Comparison of ENCODE assay signal across 1 cellular context in genomic region chr3:44338010-44338827, GRCh38.
TF ChIP-seq lines count a peak whose summit lies in the region.

TSS of gene TCAIM (plus strand) at chr3:44338766. CDS start at chr3:44354783, 16,017 bp downstream.

TF ChIP-seq in HepG2, 621 proteins besides CTCF, POLR2A, EP300 and RAD21 (continued from another document and continues in another):
- TF ChIP-seq NR0B2 (CRISPR knock-in tag; IDR thresholded peaks at IDR 0.05) (peak; percentile 95), PAF1 (CRISPR knock-in tag; IDR thresholded peaks at IDR 0.05) (no peak), SP4 (CRISPR knock-in tag; IDR thresholded peaks at IDR 0.05) (peak; percentile 95), U2AF2 (IDR thresholded peaks at IDR 0.05; ENCODE audit: low read depth, low read length) (no peak), REST (IDR thresholded peaks at IDR 0.05; ENCODE audit: borderline replicate concordance in 1 of 2, low read depth in 1 of 2, low read length in 2 of 2) (no peak; a peak in 1 of 4 replicates), LCORL (IDR thresholded peaks at IDR 0.05) (no peak), LCORL (CRISPR knock-in tag; IDR thresholded peaks at IDR 0.05) (peak; percentile 79), ZNF639 (CRISPR knock-in tag; conservative IDR thresholded peaks at IDR 0.05) (peak; percentile 88), RORA (CRISPR knock-in tag; IDR thresholded peaks at IDR 0.05) (no peak), RARG (CRISPR knock-in tag; IDR thresholded peaks at IDR 0.05; ENCODE audit: low read depth) (peak; percentile 78; the same call in 1 of the 2 replicates), ZBTB33 (CRISPR knock-in tag; IDR thresholded peaks at IDR 0.05) (peak; percentile 37; the same call in 1 of the 2 replicates), ZNF773 (CRISPR knock-in tag; IDR thresholded peaks at IDR 0.05; ENCODE audit: borderline replicate concordance) (no peak), SNAI1 (CRISPR knock-in tag; IDR thresholded peaks at IDR 0.05; ENCODE audit: borderline replicate concordance) (peak; percentile 96), ARNTL (CRISPR knock-in tag; IDR thresholded peaks at IDR 0.05) (peak; percentile 69; the same call in 1 of the 2 replicates), ZNF691 (CRISPR knock-in tag; IDR thresholded peaks at IDR 0.05; ENCODE audit: borderline replicate concordance, low read depth) (peak; percentile 89), TSC22D2 (CRISPR knock-in tag; IDR thresholded peaks at IDR 0.05; ENCODE audit: borderline replicate concordance) (peak; percentile 87), MATR3 (CRISPR knock-in tag; IDR thresholded peaks at IDR 0.05) (no peak), TCF7 (IDR thresholded peaks at IDR 0.05; ENCODE audit: low read depth) (no peak), MED8 (CRISPR knock-in tag; IDR thresholded peaks at IDR 0.05; ENCODE audit: insufficient replicate concordance) (peak; percentile 89), MEIS1 (CRISPR knock-in tag; IDR thresholded peaks at IDR 0.05; ENCODE audit: borderline replicate concordance) (peak; percentile 92), SIX1 (CRISPR knock-in tag; IDR thresholded peaks at IDR 0.05; ENCODE audit: borderline replicate concordance) (peak; percentile 13; the same call in 1 of the 2 replicates), WIZ (CRISPR knock-in tag; IDR thresholded peaks at IDR 0.05) (peak; percentile 98), HCFC1 (IDR thresholded peaks at IDR 0.05; ENCODE audit: low read depth, low read length) (peak; percentile 7; the same call in 1 of the 2 replicates), RFXANK (CRISPR knock-in tag; IDR thresholded peaks at IDR 0.05) (peak; percentile 81), NONO (IDR thresholded peaks at IDR 0.05) (no peak), NONO (CRISPR knock-in tag; conservative IDR thresholded peaks at IDR 0.05) (peak; percentile 99), ZNF121 (CRISPR knock-in tag; IDR thresholded peaks at IDR 0.05) (peak; percentile 72), SMARCE1 (IDR thresholded peaks at IDR 0.05; ENCODE audit: borderline replicate concordance) (no peak), EZH2 (conservative IDR thresholded peaks at IDR 0.05; ENCODE audit: low read depth, low read length) (no peak), FOSL1 (CRISPR knock-in tag; IDR thresholded peaks at IDR 0.05; ENCODE audit: borderline replicate concordance) (no peak), FLYWCH1 (CRISPR knock-in tag; IDR thresholded peaks at IDR 0.05) (peak; percentile 96; the same call in 1 of the 2 replicates), SIX4 (CRISPR knock-in tag; IDR thresholded peaks at IDR 0.05) (peak; percentile 28; the same call in 1 of the 2 replicates), ZNF883 (CRISPR knock-in tag; IDR thresholded peaks at IDR 0.05; ENCODE audit: not compliant biosample characterization) (peak; percentile 99)
- TF ChIP-seq, protein P1, sequence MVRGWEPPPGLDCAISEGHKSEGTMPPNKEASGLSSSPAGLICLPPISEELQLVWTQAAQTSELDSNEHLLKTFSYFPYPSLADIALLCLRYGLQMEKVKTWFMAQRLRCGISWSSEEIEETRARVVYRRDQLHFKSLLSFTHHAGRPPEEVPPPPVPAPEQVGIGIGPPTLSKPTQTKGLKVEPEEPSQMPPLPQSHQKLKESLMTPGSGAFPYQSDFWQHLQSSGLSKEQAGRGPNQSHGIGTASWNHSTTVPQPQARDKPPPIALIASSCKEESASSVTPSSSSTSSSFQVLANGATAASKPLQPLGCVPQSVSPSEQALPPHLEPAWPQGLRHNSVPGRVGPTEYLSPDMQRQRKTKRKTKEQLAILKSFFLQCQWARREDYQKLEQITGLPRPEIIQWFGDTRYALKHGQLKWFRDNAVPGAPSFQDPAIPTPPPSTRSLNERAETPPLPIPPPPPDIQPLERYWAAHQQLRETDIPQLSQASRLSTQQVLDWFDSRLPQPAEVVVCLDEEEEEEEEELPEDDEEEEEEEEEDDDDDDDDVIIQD (CRISPR knock-in tag; IDR thresholded peaks at IDR 0.05; ENCODE audit: low read depth) = peak; percentile 58
- TF ChIP-seq, protein P2, sequence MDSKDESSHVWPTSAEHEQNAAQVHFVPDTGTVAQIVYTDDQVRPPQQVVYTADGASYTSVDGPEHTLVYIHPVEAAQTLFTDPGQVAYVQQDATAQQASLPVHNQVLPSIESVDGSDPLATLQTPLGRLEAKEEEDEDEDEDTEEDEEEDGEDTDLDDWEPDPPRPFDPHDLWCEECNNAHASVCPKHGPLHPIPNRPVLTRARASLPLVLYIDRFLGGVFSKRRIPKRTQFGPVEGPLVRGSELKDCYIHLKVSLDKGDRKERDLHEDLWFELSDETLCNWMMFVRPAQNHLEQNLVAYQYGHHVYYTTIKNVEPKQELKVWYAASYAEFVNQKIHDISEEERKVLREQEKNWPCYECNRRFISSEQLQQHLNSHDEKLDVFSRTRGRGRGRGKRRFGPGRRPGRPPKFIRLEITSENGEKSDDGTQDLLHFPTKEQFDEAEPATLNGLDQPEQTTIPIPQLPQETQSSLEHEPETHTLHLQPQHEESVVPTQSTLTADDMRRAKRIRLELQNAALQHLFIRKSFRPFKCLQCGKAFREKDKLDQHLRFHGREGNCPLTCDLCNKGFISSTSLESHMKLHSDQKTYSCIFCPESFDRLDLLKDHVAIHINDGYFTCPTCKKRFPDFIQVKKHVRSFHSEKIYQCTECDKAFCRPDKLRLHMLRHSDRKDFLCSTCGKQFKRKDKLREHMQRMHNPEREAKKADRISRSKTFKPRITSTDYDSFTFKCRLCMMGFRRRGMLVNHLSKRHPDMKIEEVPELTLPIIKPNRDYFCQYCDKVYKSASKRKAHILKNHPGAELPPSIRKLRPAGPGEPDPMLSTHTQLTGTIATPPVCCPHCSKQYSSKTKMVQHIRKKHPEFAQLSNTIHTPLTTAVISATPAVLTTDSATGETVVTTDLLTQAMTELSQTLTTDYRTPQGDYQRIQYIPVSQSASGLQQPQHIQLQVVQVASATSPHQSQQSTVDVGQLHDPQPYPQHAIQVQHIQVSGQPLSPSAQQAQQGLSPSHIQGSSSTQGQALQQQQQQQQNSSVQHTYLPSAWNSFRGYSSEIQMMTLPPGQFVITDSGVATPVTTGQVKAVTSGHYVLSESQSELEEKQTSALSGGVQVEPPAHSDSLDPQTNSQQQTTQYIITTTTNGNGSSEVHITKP (CRISPR knock-in tag; IDR thresholded peaks at IDR 0.05; ENCODE audit: low read depth) = peak; percentile 98
- TF ChIP-seq, protein P3, sequence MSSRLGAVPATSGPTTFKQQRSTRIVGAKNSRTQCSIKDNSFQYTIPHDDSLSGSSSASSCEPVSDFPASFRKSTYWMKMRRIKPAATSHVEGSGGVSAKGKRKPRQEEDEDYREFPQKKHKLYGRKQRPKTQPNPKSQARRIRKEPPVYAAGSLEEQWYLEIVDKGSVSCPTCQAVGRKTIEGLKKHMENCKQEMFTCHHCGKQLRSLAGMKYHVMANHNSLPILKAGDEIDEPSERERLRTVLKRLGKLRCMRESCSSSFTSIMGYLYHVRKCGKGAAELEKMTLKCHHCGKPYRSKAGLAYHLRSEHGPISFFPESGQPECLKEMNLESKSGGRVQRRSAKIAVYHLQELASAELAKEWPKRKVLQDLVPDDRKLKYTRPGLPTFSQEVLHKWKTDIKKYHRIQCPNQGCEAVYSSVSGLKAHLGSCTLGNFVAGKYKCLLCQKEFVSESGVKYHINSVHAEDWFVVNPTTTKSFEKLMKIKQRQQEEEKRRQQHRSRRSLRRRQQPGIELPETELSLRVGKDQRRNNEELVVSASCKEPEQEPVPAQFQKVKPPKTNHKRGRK (CRISPR knock-in tag; IDR thresholded peaks at IDR 0.05) = no peak
- TF ChIP-seq, protein P4, sequence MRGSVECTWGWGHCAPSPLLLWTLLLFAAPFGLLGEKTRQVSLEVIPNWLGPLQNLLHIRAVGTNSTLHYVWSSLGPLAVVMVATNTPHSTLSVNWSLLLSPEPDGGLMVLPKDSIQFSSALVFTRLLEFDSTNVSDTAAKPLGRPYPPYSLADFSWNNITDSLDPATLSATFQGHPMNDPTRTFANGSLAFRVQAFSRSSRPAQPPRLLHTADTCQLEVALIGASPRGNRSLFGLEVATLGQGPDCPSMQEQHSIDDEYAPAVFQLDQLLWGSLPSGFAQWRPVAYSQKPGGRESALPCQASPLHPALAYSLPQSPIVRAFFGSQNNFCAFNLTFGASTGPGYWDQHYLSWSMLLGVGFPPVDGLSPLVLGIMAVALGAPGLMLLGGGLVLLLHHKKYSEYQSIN (CRISPR knock-in tag; IDR thresholded peaks at IDR 0.05; ENCODE audit: borderline replicate concordance) = no peak
- TF ChIP-seq, protein P5, sequence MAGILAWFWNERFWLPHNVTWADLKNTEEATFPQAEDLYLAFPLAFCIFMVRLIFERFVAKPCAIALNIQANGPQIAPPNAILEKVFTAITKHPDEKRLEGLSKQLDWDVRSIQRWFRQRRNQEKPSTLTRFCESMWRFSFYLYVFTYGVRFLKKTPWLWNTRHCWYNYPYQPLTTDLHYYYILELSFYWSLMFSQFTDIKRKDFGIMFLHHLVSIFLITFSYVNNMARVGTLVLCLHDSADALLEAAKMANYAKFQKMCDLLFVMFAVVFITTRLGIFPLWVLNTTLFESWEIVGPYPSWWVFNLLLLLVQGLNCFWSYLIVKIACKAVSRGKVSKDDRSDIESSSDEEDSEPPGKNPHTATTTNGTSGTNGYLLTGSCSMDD (CRISPR knock-in tag; IDR thresholded peaks at IDR 0.05) = peak; percentile 47
- TF ChIP-seq, protein P6, sequence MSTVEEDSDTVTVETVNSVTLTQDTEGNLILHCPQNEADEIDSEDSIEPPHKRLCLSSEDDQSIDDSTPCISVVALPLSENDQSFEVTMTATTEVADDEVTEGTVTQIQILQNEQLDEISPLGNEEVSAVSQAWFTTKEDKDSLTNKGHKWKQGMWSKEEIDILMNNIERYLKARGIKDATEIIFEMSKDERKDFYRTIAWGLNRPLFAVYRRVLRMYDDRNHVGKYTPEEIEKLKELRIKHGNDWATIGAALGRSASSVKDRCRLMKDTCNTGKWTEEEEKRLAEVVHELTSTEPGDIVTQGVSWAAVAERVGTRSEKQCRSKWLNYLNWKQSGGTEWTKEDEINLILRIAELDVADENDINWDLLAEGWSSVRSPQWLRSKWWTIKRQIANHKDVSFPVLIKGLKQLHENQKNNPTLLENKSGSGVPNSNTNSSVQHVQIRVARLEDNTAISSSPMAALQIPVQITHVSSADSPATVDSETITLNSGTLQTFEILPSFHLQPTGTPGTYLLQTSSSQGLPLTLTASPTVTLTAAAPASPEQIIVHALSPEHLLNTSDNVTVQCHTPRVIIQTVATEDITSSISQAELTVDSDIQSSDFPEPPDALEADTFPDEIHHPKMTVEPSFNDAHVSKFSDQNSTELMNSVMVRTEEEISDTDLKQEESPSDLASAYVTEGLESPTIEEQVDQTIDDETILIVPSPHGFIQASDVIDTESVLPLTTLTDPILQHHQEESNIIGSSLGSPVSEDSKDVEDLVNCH (CRISPR knock-in tag; IDR thresholded peaks at IDR 0.05) = no peak
